Comparison of ENCODE assay signal across 1 cellular context in the genomic region with DNA sequence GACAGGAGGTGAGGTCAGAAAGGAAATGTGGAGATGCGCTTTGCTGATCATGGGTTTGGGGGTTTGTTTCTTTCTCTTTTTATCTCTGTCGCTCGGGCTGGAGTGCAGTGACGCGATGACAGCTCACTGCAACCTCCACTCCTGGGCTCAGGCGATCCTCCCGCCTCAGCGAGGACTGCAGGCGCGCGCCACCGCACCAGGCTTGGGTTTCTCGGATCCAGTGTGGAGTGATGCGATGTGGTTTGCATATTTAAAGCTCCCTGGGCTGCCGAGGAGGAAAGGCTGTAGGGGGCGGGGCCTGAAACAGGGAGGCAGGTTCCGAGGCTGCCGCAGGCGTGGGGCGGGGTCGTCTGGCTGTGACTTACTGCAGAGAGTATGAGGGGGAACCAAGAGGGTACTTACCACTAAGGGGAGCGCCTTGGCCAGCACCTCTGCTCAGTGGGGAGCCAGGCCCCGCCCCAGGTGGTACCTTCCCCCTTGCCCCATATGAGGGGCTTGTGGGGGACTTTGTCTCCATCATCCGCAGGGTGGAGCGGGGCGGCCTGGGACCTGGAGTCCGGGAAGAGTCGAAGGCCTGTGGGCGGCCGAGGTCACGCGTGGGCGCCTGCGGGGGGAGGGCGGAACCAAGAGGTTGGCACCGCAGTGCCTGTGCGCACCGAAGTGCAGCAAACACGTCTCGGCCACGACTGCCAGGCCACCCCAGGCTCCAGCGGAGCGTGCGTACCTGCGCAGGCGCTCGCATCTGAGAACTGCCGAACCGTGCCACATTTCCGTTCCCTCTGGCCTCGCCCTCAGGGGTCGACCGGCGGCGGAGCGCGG.
TF ChIP-seq lines count a peak whose summit lies in the region.

No MANE protein-coding gene starts in this region.

TF ChIP-seq in GM12878, 131 proteins besides CTCF, POLR2A, EP300 and RAD21 (continued from another document):
- TF ChIP-seq, protein P1, sequence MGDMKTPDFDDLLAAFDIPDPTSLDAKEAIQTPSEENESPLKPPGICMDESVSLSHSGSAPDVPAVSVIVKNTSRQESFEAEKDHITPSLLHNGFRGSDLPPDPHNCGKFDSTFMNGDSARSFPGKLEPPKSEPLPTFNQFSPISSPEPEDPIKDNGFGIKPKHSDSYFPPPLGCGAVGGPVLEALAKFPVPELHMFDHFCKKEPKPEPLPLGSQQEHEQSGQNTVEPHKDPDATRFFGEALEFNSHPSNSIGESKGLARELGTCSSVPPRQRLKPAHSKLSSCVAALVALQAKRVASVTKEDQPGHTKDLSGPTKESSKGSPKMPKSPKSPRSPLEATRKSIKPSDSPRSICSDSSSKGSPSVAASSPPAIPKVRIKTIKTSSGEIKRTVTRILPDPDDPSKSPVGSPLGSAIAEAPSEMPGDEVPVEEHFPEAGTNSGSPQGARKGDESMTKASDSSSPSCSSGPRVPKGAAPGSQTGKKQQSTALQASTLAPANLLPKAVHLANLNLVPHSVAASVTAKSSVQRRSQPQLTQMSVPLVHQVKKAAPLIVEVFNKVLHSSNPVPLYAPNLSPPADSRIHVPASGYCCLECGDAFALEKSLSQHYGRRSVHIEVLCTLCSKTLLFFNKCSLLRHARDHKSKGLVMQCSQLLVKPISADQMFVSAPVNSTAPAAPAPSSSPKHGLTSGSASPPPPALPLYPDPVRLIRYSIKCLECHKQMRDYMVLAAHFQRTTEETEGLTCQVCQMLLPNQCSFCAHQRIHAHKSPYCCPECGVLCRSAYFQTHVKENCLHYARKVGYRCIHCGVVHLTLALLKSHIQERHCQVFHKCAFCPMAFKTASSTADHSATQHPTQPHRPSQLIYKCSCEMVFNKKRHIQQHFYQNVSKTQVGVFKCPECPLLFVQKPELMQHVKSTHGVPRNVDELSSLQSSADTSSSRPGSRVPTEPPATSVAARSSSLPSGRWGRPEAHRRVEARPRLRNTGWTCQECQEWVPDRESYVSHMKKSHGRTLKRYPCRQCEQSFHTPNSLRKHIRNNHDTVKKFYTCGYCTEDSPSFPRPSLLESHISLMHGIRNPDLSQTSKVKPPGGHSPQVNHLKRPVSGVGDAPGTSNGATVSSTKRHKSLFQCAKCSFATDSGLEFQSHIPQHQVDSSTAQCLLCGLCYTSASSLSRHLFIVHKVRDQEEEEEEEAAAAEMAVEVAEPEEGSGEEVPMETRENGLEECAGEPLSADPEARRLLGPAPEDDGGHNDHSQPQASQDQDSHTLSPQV (IDR thresholded peaks at IDR 0.05): no peak
- TF ChIP-seq CHD1 (IDR thresholded peaks at IDR 0.05; ENCODE audit: low read depth, low read length) (no peak), ZNF207 (IDR thresholded peaks at IDR 0.05; ENCODE audit: borderline replicate concordance) (no peak), NR2C1 (IDR thresholded peaks at IDR 0.05) (no peak), BMI1 (IDR thresholded peaks at IDR 0.05; ENCODE audit: borderline replicate concordance) (no peak)
- TF ChIP-seq, protein P2, sequence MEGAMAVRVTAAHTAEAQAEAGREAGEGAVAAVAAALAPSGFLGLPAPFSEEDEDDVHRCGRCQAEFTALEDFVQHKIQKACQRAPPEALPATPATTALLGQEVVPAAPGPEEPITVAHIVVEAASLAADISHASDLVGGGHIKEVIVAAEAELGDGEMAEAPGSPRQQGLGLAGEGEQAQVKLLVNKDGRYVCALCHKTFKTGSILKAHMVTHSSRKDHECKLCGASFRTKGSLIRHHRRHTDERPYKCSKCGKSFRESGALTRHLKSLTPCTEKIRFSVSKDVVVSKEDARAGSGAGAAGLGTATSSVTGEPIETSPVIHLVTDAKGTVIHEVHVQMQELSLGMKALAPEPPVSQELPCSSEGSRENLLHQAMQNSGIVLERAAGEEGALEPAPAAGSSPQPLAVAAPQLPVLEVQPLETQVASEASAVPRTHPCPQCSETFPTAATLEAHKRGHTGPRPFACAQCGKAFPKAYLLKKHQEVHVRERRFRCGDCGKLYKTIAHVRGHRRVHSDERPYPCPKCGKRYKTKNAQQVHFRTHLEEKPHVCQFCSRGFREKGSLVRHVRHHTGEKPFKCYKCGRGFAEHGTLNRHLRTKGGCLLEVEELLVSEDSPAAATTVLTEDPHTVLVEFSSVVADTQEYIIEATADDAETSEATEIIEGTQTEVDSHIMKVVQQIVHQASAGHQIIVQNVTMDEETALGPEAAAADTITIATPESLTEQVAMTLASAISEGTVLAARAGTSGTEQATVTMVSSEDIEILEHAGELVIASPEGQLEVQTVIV (IDR thresholded peaks at IDR 0.05; ENCODE audit: borderline replicate concordance, partially characterized antibody): no peak
